ENCODE assay signal across 8 cellular contexts in genomic region chr12:31732926-31733548, GRCh38. TPM values are rescaled to one million over a fixed set of nuclear protein-coding genes. Genes with fewer than 3 reads are reported as not detected.
DNase-seq lines count a peak whose midpoint lies in the region; ATAC-seq and TF ChIP-seq lines count a peak whose summit lies in the region.

No MANE protein-coding gene starts in this region.

- intact Hi-C loops in left colon (cut with DNase I, micrococcal nuclease) = no loop called here
- intact Hi-C loops in uterus (cut with DNase I; ENCODE audit: low total_unique reads) = no loop called here

- H3K4me3 ChIP-seq in uterus = no peak overlapping the region

- no peaks in the 10 kb centered on the region for H3K27me3 ChIP-seq in uterus

- TF ChIP-seq POLR2A in uterus (IDR thresholded peaks at IDR 0.05) = no peak

- no peaks in the 10 kb centered on the region for H3K4me1 ChIP-seq in uterus

- peaks cover 0 to 3% of the 10 kb centered on the region in 2 donors for H3K9me3 ChIP-seq in uterus

- ATAC-seq in left colon = peak; percentile 44

- DNase-seq in GM03348 (ENCODE audit: low spot score) = peak; percentile 56
- DNase-seq in NCI-H226 = peak; percentile 94
- DNase-seq in left colon = no peak
- DNase-seq in uterus = no peak
- no peak for DNase-seq in DMS153 (lab: John Stamatoyannopoulos, UW)
- no peak for DNase-seq in OCI-M2 (lab: John Stamatoyannopoulos, UW; ENCODE audit: unreplicated experiment)
- DNase-seq in anterior cingulate cortex (lab: John Stamatoyannopoulos, UW) = no peak

- H3K36me3 ChIP-seq in uterus = no peaks in the 10 kb centered on the region

- H3K27ac ChIP-seq in angular gyrus (ENCODE audit: low read depth, low read length) = peak overlapping the region; percentile 59
- H3K27ac ChIP-seq in uterus = peak overlapping the region; percentile 94 to 95

- TF ChIP-seq CTCF in uterus (IDR thresholded peaks at IDR 0.05) = no peak

RNA-seq across cellular contexts. Expression of gene AMN1, which starts 4.2 kb away (rescaled TPM):
- total RNA-seq in left colon = 1 to 10 TPM; 3.0 to 6.8 TPM
- total RNA-seq in uterus = 10 to 100 TPM in 3 of 4 donors, 1 to 10 TPM in 1; 1.3 to 25.6 (median 16.0) TPM

Comparison
In these comparisons a context has a peak if more than half of its experiments do, and no peak if none do; other contexts are left out.
1. DNase-seq: peak in GM03348 (single experiment) and NCI-H226 (single experiment); none in left colon (0 of 2), uterus (0 of 2), DMS153 (single experiment), OCI-M2 (single experiment) and anterior cingulate cortex (0 of 58).